Comparison of ENCODE assay signal across 17 cellular contexts in genomic region chr10:49612513-49613159, GRCh38. TPM values are rescaled to one million over a fixed set of nuclear protein-coding genes. Genes with fewer than 3 reads are reported as not detected.
DNase-seq lines count a peak whose midpoint lies in the region; ATAC-seq, FAIRE-seq and TF ChIP-seq lines count a peak whose summit lies in the region.
"Had no signal": no experiment of that assay in that cellular context is flagged by ENCODE, and none has a peak within 500 bp of the region (broad histone marks: within the 10 kb centered on the region; RNA-seq: fewer than 3 reads in every experiment).

No MANE protein-coding gene starts in this region.

- no peak overlapping the region for H3K4ac ChIP-seq in H1 (replicated peaks; ENCODE audit: insufficient read length, low read depth, low read length)

- H3K4me3 Mint-ChIP-seq in stimulated activated memory B cell treated with anti-CD40 and anti-IgM and Interleukin-4, amounts not matched to agents 10 μg/mL and 1 μg/mL and 100 μg/mL, for 72 hours = no peak overlapping the region

- no peaks in the 10 kb centered on the region; a peak in 1 of 4 replicates for H3K9me3 ChIP-seq in H1 (ENCODE audit: insufficient read depth in 2 of 2, low read depth in 1 of 2, low read length in 1 of 2)
- H3K9me3 ChIP-seq in sigmoid colon = no peaks in the 10 kb centered on the region
- H3K9me3 ChIP-seq: gastrocnemius medialis had no signal

- no peak overlapping the region for H4K5ac ChIP-seq in H1 (ENCODE audit: insufficient read length, low read depth, low read length)

- H2BK5ac ChIP-seq in H1 (ENCODE audit: low read depth, low read length) = no peak overlapping the region

- H3K56ac ChIP-seq in H1 (replicated peaks; ENCODE audit: insufficient read length, low read depth, low read length) = no peak overlapping the region

- no peak for FAIRE-seq in H1 (lab: Jason Lieb, UNC)

- H3K27me3 Mint-ChIP-seq in stimulated activated memory B cell treated with anti-CD40 and anti-IgM and Interleukin-4, amounts not matched to agents 10 μg/mL and 1 μg/mL and 100 μg/mL, for 72 hours = peaks cover 90% of the 10 kb centered on the region

- H3K27me3 ChIP-seq in H1 (replicated peaks in 1 of 4; ENCODE audit: control insufficient read depth in 3 of 4, extremely low read depth in 1 of 4, insufficient read depth in 3 of 4, low read length in 3 of 4) (peaks cover 85 to 98% (median 96%) of the 10 kb centered on the region in 4 experiments), sigmoid colon (peaks cover 46 to 99% (median 85%) of the 10 kb centered on the region in 3 donors)

- H2BK15ac ChIP-seq in H1 (ENCODE audit: low read length) = no peak overlapping the region

- peaks cover 0 to 47% (median 29%) of the 10 kb centered on the region in 4 experiments; a peak in 6 of 7 replicates for H3K4me1 ChIP-seq in H1 (replicated peaks in 1 of 4; ENCODE audit: control insufficient read depth in 3 of 4, insufficient read depth in 4 of 4, low read length in 3 of 4)
- H3K4me1 ChIP-seq in sigmoid colon = peaks cover 0 to 33% (median 20%) of the 10 kb centered on the region in 4 donors
- H3K4me1 ChIP-seq: gastrocnemius medialis had no signal

- H3K79me1 ChIP-seq in H1 (ENCODE audit: low read depth, low read length) = no peaks in the 10 kb centered on the region

- H3K18ac ChIP-seq in H1 (ENCODE audit: extremely low read depth, low read length) = no peak overlapping the region

- intact Hi-C loops in sigmoid colon (cut with DNase I) = no loop called here

- H3K23me2 ChIP-seq in H1 (ENCODE audit: low read depth, low read length) = peaks cover 16% of the 10 kb centered on the region; the same call in 1 of the 2 replicates

- peaks cover 17 to 42% of the 10 kb centered on the region in 2 experiments for H4K20me1 ChIP-seq in H1 (replicated peaks in 1 of 2; ENCODE audit: control insufficient read depth in 1 of 2, insufficient read depth in 2 of 2, low read length in 2 of 2)

- H2BK20ac ChIP-seq in H1 (ENCODE audit: low read length) = no peak overlapping the region

- peaks cover 10% of the 10 kb centered on the region for H3K9me3 Mint-ChIP-seq in stimulated activated memory B cell treated with anti-CD40 and anti-IgM and Interleukin-4, amounts not matched to agents 10 μg/mL and 1 μg/mL and 100 μg/mL, for 72 hours

- H3K27ac Mint-ChIP-seq in stimulated activated memory B cell treated with anti-CD40 and anti-IgM and Interleukin-4, amounts not matched to agents 10 μg/mL and 1 μg/mL and 100 μg/mL, for 72 hours = no peak overlapping the region

- 5% methylated on average over 27 of the region's 29 CpGs; no CpG with 5 or more reads in 1 of the 2 experiments for WGBS in H1 (ENCODE audit: extremely low coverage in 1 of 2, insufficient coverage in 1 of 2, insufficient read length in 1 of 2, insufficient replicate concordance in 2 of 2, low coverage in 1 of 2, low lambda C conversion rate in 2 of 2, missing lambda C conversion rate in 1 of 2), 2 experiments
- WGBS in sigmoid colon, 2 donors = 8 to 18% methylated on average over 29 of the region's 29 CpGs

- DNase-seq in activated CD4-positive, alpha-beta T cell treated with anti-CD3 and anti-CD28 coated beads for 48 hours = peak; percentile 33
- DNase-seq in activated CD4-positive, alpha-beta T cell treated with anti-CD3 and anti-CD28 coated beads, Interleukin-2, amount 50 U/mL, for 4 hours = no peak
- DNase-seq in NCI-H526 (lab: John Stamatoyannopoulos, UW) = peak; percentile 68 to 92
- DNase-seq in H1 (ENCODE audit: low read depth in 1 of 2, low spot score in 2 of 2) = peak in 1 of 2 experiments; percentile 87
- peak; percentile 50 for DNase-seq in sigmoid colon
- DNase-seq in NCI-H1105 treated with DMSO at 0.1 percent for 48 hours (lab: John Stamatoyannopoulos, UW) = no peak
- DNase-seq in NCI-H1092 (lab: John Stamatoyannopoulos, UW) = no peak
- DNase-seq: gastrocnemius medialis; GF-D8; NCI-H2081 treated with DMSO at 0.1 percent for 48 hours; Right ventricle myocardium superior; stimulated activated CD4-positive, alpha-beta T cell treated with anti-CD3 and anti-CD28 coated beads, Interleukin-4, amount 100 ng/mL, for 4 hours had no signal

- no peak overlapping the region for H3K14ac ChIP-seq in H1 (ENCODE audit: insufficient read length)

- no peak overlapping the region for H2BK120ac ChIP-seq in H1 (replicated peaks; ENCODE audit: low read depth, low read length)

- H2AK5ac ChIP-seq in H1 (ENCODE audit: low read depth, low read length) = no peak overlapping the region

- H3K36me3 Mint-ChIP-seq in stimulated activated memory B cell treated with anti-CD40 and anti-IgM and Interleukin-4, amounts not matched to agents 10 μg/mL and 1 μg/mL and 100 μg/mL, for 72 hours = peaks cover 7% of the 10 kb centered on the region

- no peak overlapping the region for H2AFZ ChIP-seq in H1 (ENCODE audit: low read length)

- TF ChIP-seq POLR2A in H1 (IDR thresholded peaks at IDR 0.05; ENCODE audit: control extremely low read depth in 1 of 2, low read depth in 2 of 2, low read length in 2 of 2) (no peak), sigmoid colon (IDR thresholded peaks at IDR 0.05) (no peak)

- no peak overlapping the region for H4K91ac ChIP-seq in H1 (replicated peaks; ENCODE audit: insufficient read length, low read length)

- POLR2A ChIA-PET in H1 (lab: Charles Lee; ENCODE audit: partially characterized antibody) = interaction anchor here (1.0 kb wide), 1 partner anchor 74 kb away, joined by 3 read pairs; the partner anchor contains the start of gene ERCC6

- no peak for TF ChIP-seq EP300 in H1 (IDR thresholded peaks at IDR 0.05; ENCODE audit: borderline replicate concordance in 1 of 2, low read depth in 2 of 2, low read length in 2 of 2)
- no peak for TF ChIP-seq EP300 in sigmoid colon (IDR thresholded peaks at IDR 0.05)

- peak overlapping the region; percentile 70 to 71 for H3K4me2 ChIP-seq in H1 (ENCODE audit: insufficient read depth in 1 of 2, low read depth in 2 of 2, low read length in 2 of 2)

- no peak for ATAC-seq in stimulated activated memory B cell treated with anti-CD40 and anti-IgM and Interleukin-4, amounts not matched to agents 10 μg/mL and 1 μg/mL and 100 μg/mL, for 72 hours
- ATAC-seq: gastrocnemius medialis had no signal

- H3K23ac ChIP-seq in H1 (ENCODE audit: insufficient read length) = no peak overlapping the region

- TF ChIP-seq RAD21 in H1 (IDR thresholded peaks at IDR 0.05 in 1 of 2, conservative IDR thresholded peaks at IDR 0.05 in 1 of 2; ENCODE audit: low read depth in 2 of 2, low read length in 2 of 2) = peak; percentile 38 to 51

- TF ChIP-seq CTCF in H1 (IDR thresholded peaks at IDR 0.05; ENCODE audit: control extremely low read depth in 1 of 3, insufficient read depth in 1 of 3, low read depth in 1 of 3, low read length in 3 of 3) = peak in 2 of 3 experiments; percentile 26 to 31; a peak in 2 of 4 replicates
- TF ChIP-seq CTCF in sigmoid colon (IDR thresholded peaks at IDR 0.05) = no peak

- H3K36me3 ChIP-seq in H1 (ENCODE audit: control insufficient read depth in 2 of 4, insufficient read depth in 4 of 4, low read length in 3 of 4) (peaks cover 0 to 6% (median 0%) of the 10 kb centered on the region in 4 experiments; a peak in 1 of 8 replicates), sigmoid colon (no peaks in the 10 kb centered on the region)
- H3K36me3 ChIP-seq: gastrocnemius medialis had no signal

- H3K27ac ChIP-seq in H1 (ENCODE audit: low read depth, low read length) = no peak overlapping the region
- no peak overlapping the region for H3K27ac ChIP-seq in sigmoid colon
- H3K27ac ChIP-seq: gastrocnemius medialis had no signal

- H4K8ac ChIP-seq in H1 (ENCODE audit: extremely low read depth, insufficient read depth, low read length) = no peak overlapping the region

- peak overlapping the region in 1 of 4 experiments; percentile 72; a peak in 3 of 8 replicates for H3K4me3 ChIP-seq in H1 (ENCODE audit: extremely low read depth in 1 of 4, insufficient read depth in 2 of 4, low read depth in 3 of 4, low read length in 4 of 4)
- H3K4me3 ChIP-seq in sigmoid colon = no peak overlapping the region
- H3K4me3 ChIP-seq: gastrocnemius medialis, lung had no signal

- no peak overlapping the region for H3K9ac ChIP-seq in H1 (replicated peaks in 1 of 4; ENCODE audit: extremely low read depth in 1 of 4, low read depth in 3 of 4, low read length in 3 of 4)

- 0 out of 2 replicates have a peak overlapping the region, but pooled peaks have one; percentile 87 for H2BK12ac ChIP-seq in H1 (ENCODE audit: low read depth, low read length)

- no peaks in the 10 kb centered on the region for H3K79me2 ChIP-seq in H1 (ENCODE audit: control insufficient read depth in 1 of 2, insufficient read depth in 2 of 2, low read length in 2 of 2)

- peaks cover 23% of the 10 kb centered on the region for H3K4me1 Mint-ChIP-seq in stimulated activated memory B cell treated with anti-CD40 and anti-IgM and Interleukin-4, amounts not matched to agents 10 μg/mL and 1 μg/mL and 100 μg/mL, for 72 hours

- CTCF ChIA-PET in H1 (lab: Charles Lee; ENCODE audit: partially characterized antibody) = interaction anchor here (0.8 to 1.2 kb wide), 5 partner anchors 9 to 78 kb away, joined by 4 to 5 read pairs (median 4); no protein-coding TSS in a partner anchor

TF ChIP-seq in H1, 55 proteins besides CTCF, POLR2A, EP300 and RAD21 (continues in another document):
- TF ChIP-seq SRF (IDR thresholded peaks at IDR 0.05; ENCODE audit: low read depth, low read length) = no peak

RNA-seq across cellular contexts. Expression of gene CHAT, which starts 1.2 kb away (rescaled TPM):
- total RNA-seq in H1 (2021; fragmentation: NEBNext Ultra II Directional; extraction: Animal tissue kit (Norgen Biotek cat#: 25700)) = not detected in 2 replicates
- not detected in 2 replicates for polyA plus RNA-seq in H1 (2011; rRNA removed)
- 0.03 TPM for polyA plus RNA-seq in H1 (2011; cell fraction: cytosol; rRNA removed)
- polyA plus RNA-seq in H1 (2011; cell fraction: nucleus; rRNA removed) = not detected
- polyA plus RNA-seq in H1 (2012, experiment 1 of 2) = not detected in 4 replicates
- not detected for polyA plus RNA-seq in H1 (2012, experiment 2 of 2)
- not detected for polyA plus RNA-seq in H1 (2013, experiment 1 of 2)
- polyA plus RNA-seq in H1 (2013, experiment 2 of 2) = not detected
- not detected in 2 replicates for polyA minus RNA-seq in H1 (2011; rRNA and poly(A)+ RNA removed)
- polyA minus RNA-seq in H1 (2011; cell fraction: cytosol; rRNA and poly(A)+ RNA removed) = not detected
- polyA minus RNA-seq in H1 (2011; cell fraction: nucleus; rRNA and poly(A)+ RNA removed) = not detected
- under 1 TPM in 1 of 4 donors, not detected in 3; 0.41 TPM for total RNA-seq in sigmoid colon
- under 1 TPM in 1 of 3 donors, not detected in 2; 0.57 TPM for polyA plus RNA-seq in sigmoid colon
- total RNA-seq: activated naive CD4-positive, alpha-beta T cell treated with anti-CD3 and anti-CD28 coated beads, Interleukin-2, amount 50 U/mL, for 72 hours; dermis microvascular lymphatic vessel endothelial cell; gastrocnemius medialis; lung; Right ventricle myocardium superior; subcutaneous adipose tissue had no signal
- polyA plus RNA-seq: lung had no signal

RNA-seq across cellular contexts. Expression of gene SLC18A3, which starts 2.5 kb away (rescaled TPM):
- 0.13 TPM in 1 of 2 replicates, not detected in the other for total RNA-seq in H1 (2021; fragmentation: NEBNext Ultra II Directional; extraction: Animal tissue kit (Norgen Biotek cat#: 25700))
- polyA plus RNA-seq in H1 (2011; rRNA removed) = 0.17 and 0.28 TPM in 2 replicates
- polyA plus RNA-seq in H1 (2011; cell fraction: cytosol; rRNA removed) = 0.10 TPM
- polyA plus RNA-seq in H1 (2011; cell fraction: nucleus; rRNA removed) = 0.06 TPM
- 0.11 to 0.19 TPM (median 0.13 TPM) in 3 of 4 replicates, not detected in the other for polyA plus RNA-seq in H1 (2012, experiment 1 of 2)
- not detected for polyA plus RNA-seq in H1 (2012, experiment 2 of 2)
- polyA plus RNA-seq in H1 (2013, experiment 1 of 2) = 0.04 TPM
- polyA plus RNA-seq in H1 (2013, experiment 2 of 2) = 0.02 TPM
- not detected in 2 replicates for polyA minus RNA-seq in H1 (2011; rRNA and poly(A)+ RNA removed)
- polyA minus RNA-seq in H1 (2011; cell fraction: cytosol; rRNA and poly(A)+ RNA removed) = not detected
- polyA minus RNA-seq in H1 (2011; cell fraction: nucleus; rRNA and poly(A)+ RNA removed) = 0.20 TPM
- 1 to 10 TPM in 1 of 4 donors, under 1 TPM in 2, not detected in 1; 0.16 to 2.5 (median 0.68) TPM for total RNA-seq in sigmoid colon
- polyA plus RNA-seq in sigmoid colon = under 1 TPM in 1 of 3 donors, not detected in 2; 0.98 TPM
- total RNA-seq: activated naive CD4-positive, alpha-beta T cell treated with anti-CD3 and anti-CD28 coated beads, Interleukin-2, amount 50 U/mL, for 72 hours; dermis microvascular lymphatic vessel endothelial cell; gastrocnemius medialis; lung; Right ventricle myocardium superior; subcutaneous adipose tissue had no signal
- polyA plus RNA-seq: lung had no signal

Comparison
In these comparisons a context has a peak if more than half of its experiments do, and no peak if none do; other contexts are left out.
1. DNase-seq: peak in activated CD4-positive, alpha-beta T cell treated with anti-CD3 and anti-CD28 coated beads for 48 hours (single experiment), NCI-H526 (2 of 2) and sigmoid colon (single experiment); none in activated CD4-positive, alpha-beta T cell treated with anti-CD3 and anti-CD28 coated beads, Interleukin-2, amount 50 U/mL, for 4 hours (0 of 2), NCI-H1105 treated with DMSO at 0.1 percent for 48 hours (single experiment) and NCI-H1092 (single experiment).
2. CTCF ChIP-seq: peak in H1 (2 of 3); none in sigmoid colon (0 of 4).